ENCODE assay signal across 1 cellular context in genomic region chr5:56561-57290, GRCh38.
TF ChIP-seq lines count a peak whose summit lies in the region.

No MANE protein-coding gene starts in this region.

TF ChIP-seq in K562, 482 proteins besides CTCF, POLR2A, EP300 and RAD21 (continued from another document and continues in another):
- peak; percentile 96 for TF ChIP-seq REST (CRISPR knock-in tag; IDR thresholded peaks at IDR 0.05; ENCODE audit: low read depth)
- TF ChIP-seq E2F6 (IDR thresholded peaks at IDR 0.05; ENCODE audit: borderline replicate concordance in 1 of 2, extremely low read depth in 1 of 2, insufficient read depth in 1 of 2, insufficient read length in 1 of 2, low read depth in 1 of 2, low read length in 1 of 2, poor library complexity in 1 of 2, severe bottlenecking in 1 of 2), result no peak
- peak; percentile 63; the same call in 1 of the 2 replicates for TF ChIP-seq ZNF511 (CRISPR knock-in tag; IDR thresholded peaks at IDR 0.05)
- TF ChIP-seq HSF4 (CRISPR knock-in tag; IDR thresholded peaks at IDR 0.05; ENCODE audit: borderline replicate concordance), result no peak
- TF ChIP-seq MIER1 (IDR thresholded peaks at IDR 0.05; ENCODE audit: low read depth), result peak; percentile 96
- 0 out of 2 replicates have a peak, but pooled peaks have one; percentile 19 for TF ChIP-seq ZNF449 (CRISPR knock-in tag; IDR thresholded peaks at IDR 0.05)
- TF ChIP-seq ZNF143 (CRISPR knock-in tag; IDR thresholded peaks at IDR 0.05), result no peak
- no peak for TF ChIP-seq THRB (CRISPR knock-in tag; conservative IDR thresholded peaks at IDR 0.05)
- TF ChIP-seq CBFA2T3 (IDR thresholded peaks at IDR 0.05), result peak; percentile 33
- peak; percentile 10; the same call in 1 of the 2 replicates for TF ChIP-seq GATA2 (CRISPR knock-in tag; IDR thresholded peaks at IDR 0.05)
- no peak for TF ChIP-seq ZNF57 (CRISPR knock-in tag; IDR thresholded peaks at IDR 0.05)
- TF ChIP-seq MTA1 (IDR thresholded peaks at IDR 0.05; ENCODE audit: borderline replicate concordance), result no peak
- 0 out of 2 replicates have a peak, but pooled peaks have one; percentile 45 for TF ChIP-seq ZNF766 (CRISPR knock-in tag; conservative IDR thresholded peaks at IDR 0.05)
- TF ChIP-seq TBL1XR1 (IDR thresholded peaks at IDR 0.05; ENCODE audit: low read length in 2 of 2), result no peak
- TF ChIP-seq ESRRB (CRISPR knock-in tag; IDR thresholded peaks at IDR 0.05; ENCODE audit: borderline replicate concordance), result no peak
- TF ChIP-seq EHMT2 (IDR thresholded peaks at IDR 0.05), result peak; percentile 98
- no peak for TF ChIP-seq HOMEZ (CRISPR knock-in tag; IDR thresholded peaks at IDR 0.05)
- peak; percentile 38; the same call in 1 of the 2 replicates for TF ChIP-seq FOSL1 (tag; conservative IDR thresholded peaks at IDR 0.05)
- peak; percentile 18; the same call in 1 of the 2 replicates for TF ChIP-seq STAG1 (CRISPR knock-in tag; IDR thresholded peaks at IDR 0.05; ENCODE audit: borderline replicate concordance)
- TF ChIP-seq SMAD4 (CRISPR knock-in tag; conservative IDR thresholded peaks at IDR 0.05), result 0 out of 2 replicates have a peak, but pooled peaks have one; percentile 23
- TF ChIP-seq ZBTB40 (IDR thresholded peaks at IDR 0.05), result no peak
- TF ChIP-seq ZBTB40 (CRISPR knock-in tag; IDR thresholded peaks at IDR 0.05), result no peak
- TF ChIP-seq ZNF395 (CRISPR knock-in tag; IDR thresholded peaks at IDR 0.05), result 0 out of 2 replicates have a peak, but pooled peaks have one; percentile 26
- TF ChIP-seq ZNF311 (CRISPR knock-in tag; IDR thresholded peaks at IDR 0.05), result 0 out of 2 replicates have a peak, but pooled peaks have one; percentile 37
- no peak for TF ChIP-seq PRDM10 (IDR thresholded peaks at IDR 0.05; ENCODE audit: partially characterized antibody)
- no peak for TF ChIP-seq RBBP5 (IDR thresholded peaks at IDR 0.05; ENCODE audit: borderline replicate concordance, insufficient read depth, low read length, poor library complexity, severe bottlenecking)
- peak in 1 of 3 experiments; percentile 20 for TF ChIP-seq YY1 (IDR thresholded peaks at IDR 0.05; ENCODE audit: borderline replicate concordance in 1 of 3, control insufficient read depth in 1 of 3, extremely low read depth in 1 of 3, insufficient read depth in 3 of 3, insufficient read length in 1 of 3, insufficient replicate concordance in 2 of 3, low read depth in 1 of 3, low read length in 2 of 3)
- TF ChIP-seq GATAD2A (IDR thresholded peaks at IDR 0.05), result no peak
- TF ChIP-seq FOXA3 (CRISPR knock-in tag; conservative IDR thresholded peaks at IDR 0.05 in 1 of 2, IDR thresholded peaks at IDR 0.05 in 1 of 2), result no peak
